Comparison of ENCODE assay signal across 1 cellular context in genomic region chr16:81997738-81998137, GRCh38.
TF ChIP-seq lines count a peak whose summit lies in the region.

No MANE protein-coding gene starts in this region.

TF ChIP-seq in HepG2, 621 proteins besides CTCF, POLR2A, EP300 and RAD21 (continued from another document):
- TF ChIP-seq ARID4A (CRISPR knock-in tag; IDR thresholded peaks at IDR 0.05; ENCODE audit: borderline replicate concordance) = no peak
- no peak for TF ChIP-seq ZNF652 (CRISPR knock-in tag; IDR thresholded peaks at IDR 0.05; ENCODE audit: borderline replicate concordance, low read depth)
- 0 out of 2 replicates have a peak, but pooled peaks have one; percentile 40 for TF ChIP-seq ZNF644 (CRISPR knock-in tag; IDR thresholded peaks at IDR 0.05; ENCODE audit: low read depth)
- TF ChIP-seq FOSL2 (CRISPR knock-in tag; IDR thresholded peaks at IDR 0.05) = peak; percentile 38
- TF ChIP-seq SPEN (CRISPR knock-in tag; IDR thresholded peaks at IDR 0.05; ENCODE audit: low read depth) = no peak
- no peak for TF ChIP-seq ETS1 (CRISPR knock-in tag; IDR thresholded peaks at IDR 0.05)
